In genomic region chr1:231216515-231216914, GRCh38 we compare ENCODE assay signal across 16 cellular contexts. TPM values are rescaled to one million over a fixed set of nuclear protein-coding genes. Genes with fewer than 3 reads are reported as not detected.
DNase-seq lines count a peak whose midpoint lies in the region; ATAC-seq and TF ChIP-seq lines count a peak whose summit lies in the region.
"Had no signal": no experiment of that assay in that cellular context is flagged by ENCODE, and none has a peak within 500 bp of the region (broad histone marks: within the 10 kb centered on the region; RNA-seq: fewer than 3 reads in every experiment).

No MANE protein-coding gene starts in this region.

- POLR2A ChIA-PET in WTC11 (lab: Charles Lee) = no interaction called here

- H3K9me3 Mint-ChIP-seq in WTC11 = no peaks in the 10 kb centered on the region
- H3K9me3 Mint-ChIP-seq in activated T-helper 1 cell treated with anti-CD3 and anti-CD28 coated beads, Interleukin-12 subunit alpha, Interleukin-12 subunit beta, Interleukin-2, Interleukin-4 antibody, amounts not matched to agents 30 ng/mL and 10 ng/mL and 1 ng/mL, durations not matched to agents 14 hours and 24 hours and 36 hours = no peaks in the 10 kb centered on the region

- peaks cover 11% of the 10 kb centered on the region for H3K4me1 ChIP-seq in neuron (ENCODE audit: insufficient read depth, low read length)

- no peaks in the 10 kb centered on the region for H3K27me3 ChIP-seq in neuron (ENCODE audit: insufficient read depth, low read length)

- peak overlapping the region; percentile 41 for H2AFZ ChIP-seq in neuron (ENCODE audit: low read depth, low read length)

- no peaks in the 10 kb centered on the region for H3K9me3 ChIP-seq in neuron (ENCODE audit: low read length)
- H3K9me3 ChIP-seq: gastroesophageal sphincter, tibial artery had no signal

- intact Hi-C loops in activated T-helper 1 cell treated with anti-CD3 and anti-CD28 coated beads, Interleukin-12 subunit alpha, Interleukin-12 subunit beta, Interleukin-2, Interleukin-4 antibody, amounts not matched to agents 30 ng/mL and 10 ng/mL and 1 ng/mL, durations not matched to agents 14 hours and 24 hours and 36 hours (cut with micrococcal nuclease) = no loop called here

- DNase-seq in NCI-H1417 (lab: John Stamatoyannopoulos, UW) = peak; percentile 28 to 35 (median 32)
- no peak for DNase-seq in NCI-H1417 treated with DMSO at 0.1 percent for 48 hours (lab: John Stamatoyannopoulos, UW)
- peak; percentile 54 for DNase-seq in HPDE6-E6E7 (ENCODE audit: extremely low spot score)
- DNase-seq in WTC11 (ENCODE audit: low spot score) = no peak
- no peak for DNase-seq in activated T-helper 1 cell treated with anti-CD3 and anti-CD28 coated beads, Interleukin-12 subunit alpha, Interleukin-12 subunit beta, Interleukin-2, Interleukin-4 antibody, amounts not matched to agents 30 ng/mL and 10 ng/mL and 1 ng/mL, durations not matched to agents 14 hours and 24 hours and 36 hours (ENCODE audit: low spot score)
- DNase-seq in stimulated activated CD4-positive, alpha-beta T cell treated with anti-CD3 and anti-CD28 coated beads, Interleukin-1b, Interleukin-23, amount 100 ng/mL, for 48 hours = no peak
- no peak for DNase-seq in NCI-H524 treated with DMSO at 0.1 percent for 48 hours (lab: John Stamatoyannopoulos, UW)
- DNase-seq: 8988T; activated CD4-positive, alpha-beta T cell treated with anti-CD3 and anti-CD28 coated beads for 36 hours; effector CD4-positive, alpha-beta T cell; left cardiac atrium; SW 1271; tibial artery had no signal

- H3K4me1 Mint-ChIP-seq in WTC11 = peaks cover 18% of the 10 kb centered on the region
- peaks cover 3% of the 10 kb centered on the region for H3K4me1 Mint-ChIP-seq in activated T-helper 1 cell treated with anti-CD3 and anti-CD28 coated beads, Interleukin-12 subunit alpha, Interleukin-12 subunit beta, Interleukin-2, Interleukin-4 antibody, amounts not matched to agents 30 ng/mL and 10 ng/mL and 1 ng/mL, durations not matched to agents 14 hours and 24 hours and 36 hours (ENCODE audit: low read depth)

- H3K36me3 ChIP-seq in neuron (ENCODE audit: insufficient read depth, low read length) = no peaks in the 10 kb centered on the region
- H3K36me3 ChIP-seq: gastroesophageal sphincter had no signal

- CTCF ChIA-PET in WTC11 (lab: Charles Lee) = no interaction called here

- H3K27me3 Mint-ChIP-seq in WTC11 (ENCODE audit: low read depth) = peaks cover 90% of the 10 kb centered on the region
- peaks cover 9% of the 10 kb centered on the region for H3K27me3 Mint-ChIP-seq in activated T-helper 1 cell treated with anti-CD3 and anti-CD28 coated beads, Interleukin-12 subunit alpha, Interleukin-12 subunit beta, Interleukin-2, Interleukin-4 antibody, amounts not matched to agents 30 ng/mL and 10 ng/mL and 1 ng/mL, durations not matched to agents 14 hours and 24 hours and 36 hours (ENCODE audit: insufficient read depth)
- H3K27me3 Mint-ChIP-seq: activated CD4-positive, alpha-beta T cell treated with anti-CD3 and anti-CD28 coated beads for 36 hours had no signal

- ATAC-seq in WTC11 = peak; percentile 43
- ATAC-seq: activated CD4-positive, alpha-beta T cell treated with anti-CD3 and anti-CD28 coated beads for 36 hours; gastroesophageal sphincter; left cardiac atrium had no signal

- H3K4me3 ChIP-seq in neuron (ENCODE audit: low read length) = no peak overlapping the region
- H3K4me3 ChIP-seq: gastroesophageal sphincter, tibial artery had no signal

- H3K4me3 Mint-ChIP-seq in WTC11 = no peak overlapping the region
- no peak overlapping the region for H3K4me3 Mint-ChIP-seq in activated T-helper 1 cell treated with anti-CD3 and anti-CD28 coated beads, Interleukin-12 subunit alpha, Interleukin-12 subunit beta, Interleukin-2, Interleukin-4 antibody, amounts not matched to agents 30 ng/mL and 10 ng/mL and 1 ng/mL, durations not matched to agents 14 hours and 24 hours and 36 hours
- H3K4me3 Mint-ChIP-seq: activated CD4-positive, alpha-beta T cell treated with anti-CD3 and anti-CD28 coated beads for 36 hours had no signal

- TF ChIP-seq CTCF in WTC11 (IDR thresholded peaks at IDR 0.05) = no peak

- no peak overlapping the region for H3K27ac Mint-ChIP-seq in WTC11
- H3K27ac Mint-ChIP-seq in activated T-helper 1 cell treated with anti-CD3 and anti-CD28 coated beads, Interleukin-12 subunit alpha, Interleukin-12 subunit beta, Interleukin-2, Interleukin-4 antibody, amounts not matched to agents 30 ng/mL and 10 ng/mL and 1 ng/mL, durations not matched to agents 14 hours and 24 hours and 36 hours = no peak overlapping the region
- H3K27ac Mint-ChIP-seq: activated CD4-positive, alpha-beta T cell treated with anti-CD3 and anti-CD28 coated beads for 36 hours had no signal

- H3K36me3 Mint-ChIP-seq in WTC11 = no peaks in the 10 kb centered on the region
- no peaks in the 10 kb centered on the region for H3K36me3 Mint-ChIP-seq in activated T-helper 1 cell treated with anti-CD3 and anti-CD28 coated beads, Interleukin-12 subunit alpha, Interleukin-12 subunit beta, Interleukin-2, Interleukin-4 antibody, amounts not matched to agents 30 ng/mL and 10 ng/mL and 1 ng/mL, durations not matched to agents 14 hours and 24 hours and 36 hours (ENCODE audit: low read depth)

TF ChIP-seq in WTC11, 78 proteins besides CTCF, POLR2A, EP300 and RAD21:
- no peak for TF ChIP-seq SOX15 (CRISPR knock-in tag; IDR thresholded peaks at IDR 0.05)
- no peak for TF ChIP-seq ZMAT4 (CRISPR knock-in tag; IDR thresholded peaks at IDR 0.05)
- TF ChIP-seq NR2C2 (CRISPR knock-in tag; IDR thresholded peaks at IDR 0.05) = no peak

RNA-seq across cellular contexts. Expression of gene GNPAT, which starts 24.5 kb away (rescaled TPM):
- 32.8 to 40.4 TPM (median 38.4 TPM) in 3 replicates for total RNA-seq in WTC11 (2021)
- total RNA-seq in activated T-helper 1 cell treated with anti-CD3 and anti-CD28 coated beads, Interleukin-12 subunit alpha, Interleukin-12 subunit beta, Interleukin-2, Interleukin-4 antibody, amounts not matched to agents 30 ng/mL and 10 ng/mL and 1 ng/mL, durations not matched to agents 14 hours and 24 hours and 36 hours = 41.7 and 43.1 TPM in 2 replicates

RNA-seq across cellular contexts. Expression of gene TRIM67, which starts 54.7 kb away (rescaled TPM):
- not detected in 3 replicates for total RNA-seq in WTC11 (2021)
- not detected in 2 replicates for total RNA-seq in activated T-helper 1 cell treated with anti-CD3 and anti-CD28 coated beads, Interleukin-12 subunit alpha, Interleukin-12 subunit beta, Interleukin-2, Interleukin-4 antibody, amounts not matched to agents 30 ng/mL and 10 ng/mL and 1 ng/mL, durations not matched to agents 14 hours and 24 hours and 36 hours
- total RNA-seq: activated CD4-positive, alpha-beta T cell treated with anti-CD3 and anti-CD28 coated beads for 36 hours; LHCN-M2 had no signal

Comparison
In these comparisons a context has a peak if more than half of its experiments do, and no peak if none do; other contexts are left out.
1. DNase-seq: peak in NCI-H1417 (3 of 3) and HPDE6-E6E7 (single experiment); none in NCI-H1417 treated with DMSO at 0.1 percent for 48 hours (single experiment), WTC11 (single experiment), activated T-helper 1 cell treated with anti-CD3 and anti-CD28 coated beads, Interleukin-12 subunit alpha, Interleukin-12 subunit beta, Interleukin-2, Interleukin-4 antibody, amounts not matched to agents 30 ng/mL and 10 ng/mL and 1 ng/mL, durations not matched to agents 14 hours and 24 hours and 36 hours (single experiment), stimulated activated CD4-positive, alpha-beta T cell treated with anti-CD3 and anti-CD28 coated beads, Interleukin-1b, Interleukin-23, amount 100 ng/mL, for 48 hours (single experiment) and NCI-H524 treated with DMSO at 0.1 percent for 48 hours (single experiment).